In genomic region chr4:8157944-8158709, GRCh38 we compare ENCODE assay signal across 8 cellular contexts. TPM values are rescaled to one million over a fixed set of nuclear protein-coding genes. Genes with fewer than 3 reads are reported as not detected.
DNase-seq lines count a peak whose midpoint lies in the region; ATAC-seq and TF ChIP-seq lines count a peak whose summit lies in the region.

No MANE protein-coding gene starts in this region.

- intact Hi-C loops in psoas muscle (cut with DNase I), result loop anchor here (5.0 kb wide), 2 partner anchors 36 to 41 kb away; no protein-coding TSS in a partner anchor

- 1 to 5% (median 2%) methylated on average over 54 to 70 of the region's 70 CpGs for WGBS in psoas muscle, 3 donors

- no peak overlapping the region for H3K27ac ChIP-seq in RWPE2 (ENCODE audit: poor library complexity, severe bottlenecking)
- H3K27ac ChIP-seq in psoas muscle, result peak overlapping the region; percentile 85

- H3K9me3 ChIP-seq in RWPE2 (ENCODE audit: severe bottlenecking), result no peaks in the 10 kb centered on the region
- no peaks in the 10 kb centered on the region for H3K9me3 ChIP-seq in psoas muscle

- H3K27me3 ChIP-seq in RWPE2 (ENCODE audit: insufficient read depth, poor library complexity, severe bottlenecking), result peaks cover 13% of the 10 kb centered on the region
- H3K27me3 ChIP-seq in psoas muscle (ENCODE audit: insufficient read depth in 3 of 3, low read length in 2 of 3), result no peaks in the 10 kb centered on the region

- no peak for TF ChIP-seq CTCF in GM12865 (IDR thresholded peaks at IDR 0.05; ENCODE audit: insufficient read depth, low read depth, low read length, missing control alignments)
- TF ChIP-seq CTCF in RWPE2 (IDR thresholded peaks at IDR 0.05; ENCODE audit: poor library complexity, severe bottlenecking), result no peak
- TF ChIP-seq CTCF in fibroblast of pulmonary artery (IDR thresholded peaks at IDR 0.05; ENCODE audit: low read length, missing control alignments), result no peak
- no peak for TF ChIP-seq CTCF in psoas muscle (IDR thresholded peaks at IDR 0.05)

- no peak; the same call in 2 of the 3 replicates for ATAC-seq in RWPE2 (ENCODE audit: low read depth)
- ATAC-seq in psoas muscle, result no peak
- no peak for ATAC-seq in HG03196 (IDR thresholded peaks at IDR 0.05; ENCODE audit: unreplicated experiment)

- H3K4me1 ChIP-seq in RWPE2 (ENCODE audit: insufficient read depth, poor library complexity, severe bottlenecking) (no peaks in the 10 kb centered on the region), psoas muscle (peaks cover 41% of the 10 kb centered on the region)

- H3K36me3 ChIP-seq in RWPE2 (ENCODE audit: low read depth) (no peaks in the 10 kb centered on the region), psoas muscle (ENCODE audit: insufficient read depth in 1 of 2, low read depth in 1 of 2) (no peaks in the 10 kb centered on the region)

- DNase-seq in GM12865 (ENCODE audit: low read depth) (no peak), RWPE2 (ENCODE audit: low spot score) (no peak), fibroblast of pulmonary artery (ENCODE audit: low read depth) (no peak), psoas muscle (peak in 1 of 2 donors; percentile 64), ureter (ENCODE audit: low spot score) (no peak), cerebellum (ENCODE audit: low spot score) (no peak), epidermal melanocyte (ENCODE audit: insufficient read length, low spot score) (no peak)

- peak overlapping the region; percentile 48 for H3K4me3 ChIP-seq in GM12865 (ENCODE audit: low read depth, low read length)
- peak overlapping the region; percentile 41 for H3K4me3 ChIP-seq in RWPE2 (ENCODE audit: severe bottlenecking)
- H3K4me3 ChIP-seq in fibroblast of pulmonary artery (replicated peaks; ENCODE audit: low read depth, low read length), result peak overlapping the region; percentile 51
- H3K4me3 ChIP-seq in psoas muscle, result peak overlapping the region; percentile 87

RNA-seq across cellular contexts. Expression of gene ABLIM2, which starts 0.5 kb away (rescaled TPM):
- 100 to 1,000 TPM; 127 to 956 (median 461) TPM for total RNA-seq in psoas muscle
- 100 to 1,000 TPM in 2 of 3 donors, 10 to 100 TPM in 1; 82.2 to 295 (median 123) TPM for polyA plus RNA-seq in psoas muscle
- total RNA-seq in ureter, result 8.5 TPM
- 14.2 TPM for total RNA-seq in cerebellum

RNA-seq across cellular contexts. Expression of gene SH3TC1, which starts 41.0 kb away (rescaled TPM):
- total RNA-seq in psoas muscle (1 to 10 TPM; 4.6 to 7.9 (median 4.9) TPM), ureter (87.0 TPM), cerebellum (5.6 TPM)
- 1 to 10 TPM; 1.9 to 5.0 (median 4.0) TPM for polyA plus RNA-seq in psoas muscle
